ENCODE assay signal across 9 cellular contexts in the genomic region with DNA sequence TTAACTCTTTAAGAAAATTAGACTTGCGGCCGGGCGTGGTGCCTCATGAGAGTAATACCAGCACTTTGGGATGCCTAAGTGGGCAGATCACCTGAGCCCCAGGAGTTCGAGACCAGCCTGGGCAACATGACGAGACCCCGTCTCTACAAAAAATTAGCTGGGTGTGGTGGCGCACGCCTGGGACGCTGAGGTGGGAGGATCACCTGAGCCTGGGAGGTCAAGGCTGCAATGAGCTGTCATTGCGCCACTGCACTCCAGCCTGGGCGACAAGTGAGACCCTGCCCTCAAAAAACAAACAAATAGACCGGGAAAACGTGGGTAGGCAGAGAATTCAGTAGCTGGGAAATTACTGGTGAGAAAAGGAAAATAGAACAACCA. TPM values are rescaled to one million over a fixed set of nuclear protein-coding genes. Genes with fewer than 3 reads are reported as not detected.
DNase-seq lines count a peak whose midpoint lies in the region; ATAC-seq, FAIRE-seq and TF ChIP-seq lines count a peak whose summit lies in the region.
"Had no signal": no experiment of that assay in that cellular context is flagged by ENCODE, and none has a peak within 500 bp of the region (broad histone marks: within the 10 kb centered on the region; RNA-seq: fewer than 3 reads in every experiment).

No MANE protein-coding gene starts in this region.

- TF ChIP-seq CTCF in GM12878 (IDR thresholded peaks at IDR 0.05 in 2 of 3, conservative IDR thresholded peaks at IDR 0.05 in 1 of 3; ENCODE audit: control insufficient read depth in 2 of 3, extremely low read depth in 1 of 3, insufficient read depth in 1 of 3, low read depth in 3 of 3, low read length in 3 of 3): no peak
- no peak for TF ChIP-seq CTCF in upper lobe of left lung (IDR thresholded peaks at IDR 0.05)

- H3K4me2 ChIP-seq in GM12878 (ENCODE audit: control insufficient read depth, insufficient read depth): peak overlapping the region; percentile 83

- no peak for FAIRE-seq in GM12878 (lab: Jason Lieb, UNC)
- FAIRE-seq: TTC549 had no signal

- peak overlapping the region; percentile 99 for H2AFZ ChIP-seq in GM12878 (ENCODE audit: control insufficient read depth, low read depth, low read length)

- no peak for TF ChIP-seq POLR2A in GM12878 (IDR thresholded peaks at IDR 0.05; ENCODE audit: low read depth, low read length)
- TF ChIP-seq POLR2A in upper lobe of left lung (IDR thresholded peaks at IDR 0.05): no peak

- RAD21 ChIA-PET in GM12878 (lab: Charles Lee; ENCODE audit: unreplicated experiment): interaction anchor here (1.0 to 1.7 kb wide), 2 partner anchors 28 to 30 kb away, joined by 3 to 4 read pairs; no protein-coding TSS in a partner anchor

- H3K36me3 ChIP-seq in GM12878 (ENCODE audit: control insufficient read depth in 2 of 2, insufficient read depth in 2 of 2, low read length in 1 of 2) (peaks cover 0 to 7% of the 10 kb centered on the region in 2 experiments; a peak in 2 of 4 replicates), mesodermal cell (ENCODE audit: control insufficient read depth, insufficient read depth, low read length) (peaks cover 19% of the 10 kb centered on the region), upper lobe of left lung (peaks cover 0 to 8% (median 0%) of the 10 kb centered on the region in 4 donors)

- H3K27ac ChIP-seq in GM12878 (ENCODE audit: control insufficient read depth, insufficient read depth): peak overlapping the region; percentile 87
- H3K27ac ChIP-seq in mesodermal cell (ENCODE audit: low read depth, low read length, severe bottlenecking): peak overlapping the region; percentile 71
- H3K27ac ChIP-seq in upper lobe of left lung: peak overlapping the region; percentile 76 to 85 (median 78)

- peak; percentile 18 for DNase-seq in activated naive CD4-positive, alpha-beta T cell treated with Interleukin-2 at 50 U/mL for 16 hours
- DNase-seq in activated naive CD4-positive, alpha-beta T cell (lab: John Stamatoyannopoulos, UW): no peak
- no peak for DNase-seq in GM12878 (ENCODE audit: low read depth, low spot score)
- DNase-seq in upper lobe of left lung: no peak
- DNase-seq in glomerular visceral epithelial cell (ENCODE audit: extremely low spot score): no peak
- DNase-seq in activated gamma-delta T cell treated with Interleukin-2 at 50 U/mL for 16 hours: no peak
- no peak for DNase-seq in RKO (ENCODE audit: low spot score)

- no peaks in the 10 kb centered on the region for H4K20me1 ChIP-seq in GM12878 (ENCODE audit: control insufficient read depth, insufficient read depth)

- SMC1A ChIA-PET in GM12878 (lab: Charles Lee; ENCODE audit: uncharacterized antibody, unreplicated experiment): interaction anchor here (0.7 to 1.3 kb wide), 4 partner anchors 9 to 704 kb away, joined by 3 to 4 read pairs (median 3); no protein-coding TSS in a partner anchor

- peak; percentile 11 for ATAC-seq in GM12878
- no peak for ATAC-seq in upper lobe of left lung (ENCODE audit: low FRiP score in 2 of 2)

- H3K9me3 ChIP-seq in GM12878 (replicated peaks; ENCODE audit: control insufficient read depth, insufficient read depth, low read length) (no peaks in the 10 kb centered on the region; the same call in 2 of the 3 replicates), mesodermal cell (ENCODE audit: control insufficient read depth, low read length) (no peaks in the 10 kb centered on the region), upper lobe of left lung (no peaks in the 10 kb centered on the region)

- H3K4me3 ChIP-seq in GM12878: peak overlapping the region; percentile 93
- peak overlapping the region; percentile 93 for H3K4me3 ChIP-seq in mesodermal cell (ENCODE audit: extremely low read depth, insufficient read depth, low read length, poor library complexity, severe bottlenecking)
- peak overlapping the region; percentile 66 to 94 (median 77) for H3K4me3 ChIP-seq in upper lobe of left lung

- H3K79me2 ChIP-seq in GM12878 (ENCODE audit: control insufficient read depth, insufficient read depth, low read length): peaks cover 40% of the 10 kb centered on the region

- intact Hi-C loops in GM12878 (cut with micrococcal nuclease; ENCODE audit: unreplicated experiment): no loop called here

- peak overlapping the region; percentile 93 for H3K9ac ChIP-seq in GM12878 (ENCODE audit: control insufficient read depth, insufficient read depth, low read length)

- no peak for TF ChIP-seq RAD21 in GM12878 (IDR thresholded peaks at IDR 0.05; ENCODE audit: insufficient read depth, low read depth, low read length)

- POLR2A ChIA-PET in GM12878 (lab: Charles Lee): interaction anchor here (1.1 to 2.2 kb wide), 2 partner anchors 9 to 17 kb away, joined by 3 to 13 read pairs; no protein-coding TSS in a partner anchor

- TF ChIP-seq EP300 in GM12878 (IDR thresholded peaks at IDR 0.05; ENCODE audit: borderline replicate concordance in 1 of 2, control insufficient read depth in 1 of 2, low read depth in 2 of 2, low read length in 2 of 2) (no peak), upper lobe of left lung (IDR thresholded peaks at IDR 0.05) (no peak)

- no TSS peak for BruUV-seq in GM12878 (replicated peaks; lab: Mats Ljungman, UMichigan)

- no peaks in the 10 kb centered on the region for H3K4me1 ChIP-seq in GM12878 (ENCODE audit: control insufficient read depth, insufficient read depth, low read length)
- H3K4me1 ChIP-seq in mesodermal cell (ENCODE audit: control insufficient read depth, insufficient read depth, low read length, poor library complexity, severe bottlenecking): peaks cover 6% of the 10 kb centered on the region
- peaks cover 14 to 34% (median 20%) of the 10 kb centered on the region in 4 donors for H3K4me1 ChIP-seq in upper lobe of left lung

- H3K27me3 ChIP-seq in GM12878 (replicated peaks in 1 of 2; ENCODE audit: control insufficient read depth in 2 of 2, insufficient read depth in 2 of 2, low read length in 1 of 2) (no peaks in the 10 kb centered on the region), upper lobe of left lung (no peaks in the 10 kb centered on the region)

- CTCF ChIA-PET in GM12878 (lab: Yijun Ruan, JAX): interaction anchor here (0.9 to 3.0 kb wide), 6 partner anchors 17 to 182 kb away, joined by 3 to 14 read pairs (median 5); no protein-coding TSS in a partner anchor

- in situ Hi-C loops in GM12878 (cut with MboI): no loop called here

- 11% methylated on average over 13 of the region's 13 CpGs for WGBS in GM12878 (ENCODE audit: insufficient coverage, insufficient replicate concordance, low lambda C conversion rate, missing lambda C conversion rate)
- WGBS in mesodermal cell (ENCODE audit: insufficient coverage in 2 of 2), 2 experiments: 5 to 20% methylated on average over 9 to 10 of the region's 13 CpGs
- WGBS in upper lobe of left lung, 2 donors: 9 to 14% methylated on average over 12 to 13 of the region's 13 CpGs

TF ChIP-seq in GM12878, 131 proteins besides CTCF, POLR2A, EP300 and RAD21 (continues in another document):
- TF ChIP-seq MYC (IDR thresholded peaks at IDR 0.05; ENCODE audit: insufficient read depth, insufficient read length, insufficient replicate concordance, low read length, severe bottlenecking): no peak
- TF ChIP-seq GATAD2B (conservative IDR thresholded peaks at IDR 0.05; ENCODE audit: low read depth): no peak
- TF ChIP-seq, protein P1, sequence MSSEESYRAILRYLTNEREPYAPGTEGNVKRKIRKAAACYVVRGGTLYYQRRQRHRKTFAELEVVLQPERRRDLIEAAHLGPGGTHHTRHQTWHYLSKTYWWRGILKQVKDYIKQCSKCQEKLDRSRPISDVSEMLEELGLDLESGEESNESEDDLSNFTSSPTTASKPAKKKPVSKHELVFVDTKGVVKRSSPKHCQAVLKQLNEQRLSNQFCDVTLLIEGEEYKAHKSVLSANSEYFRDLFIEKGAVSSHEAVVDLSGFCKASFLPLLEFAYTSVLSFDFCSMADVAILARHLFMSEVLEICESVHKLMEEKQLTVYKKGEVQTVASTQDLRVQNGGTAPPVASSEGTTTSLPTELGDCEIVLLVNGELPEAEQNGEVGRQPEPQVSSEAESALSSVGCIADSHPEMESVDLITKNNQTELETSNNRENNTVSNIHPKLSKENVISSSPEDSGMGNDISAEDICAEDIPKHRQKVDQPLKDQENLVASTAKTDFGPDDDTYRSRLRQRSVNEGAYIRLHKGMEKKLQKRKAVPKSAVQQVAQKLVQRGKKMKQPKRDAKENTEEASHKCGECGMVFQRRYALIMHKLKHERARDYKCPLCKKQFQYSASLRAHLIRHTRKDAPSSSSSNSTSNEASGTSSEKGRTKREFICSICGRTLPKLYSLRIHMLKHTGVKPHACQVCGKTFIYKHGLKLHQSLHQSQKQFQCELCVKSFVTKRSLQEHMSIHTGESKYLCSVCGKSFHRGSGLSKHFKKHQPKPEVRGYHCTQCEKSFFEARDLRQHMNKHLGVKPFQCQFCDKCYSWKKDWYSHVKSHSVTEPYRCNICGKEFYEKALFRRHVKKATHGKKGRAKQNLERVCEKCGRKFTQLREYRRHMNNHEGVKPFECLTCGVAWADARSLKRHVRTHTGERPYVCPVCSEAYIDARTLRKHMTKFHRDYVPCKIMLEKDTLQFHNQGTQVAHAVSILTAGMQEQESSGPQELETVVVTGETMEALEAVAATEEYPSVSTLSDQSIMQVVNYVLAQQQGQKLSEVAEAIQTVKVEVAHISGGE (CRISPR knock-in tag; IDR thresholded peaks at IDR 0.05): no peak
- TF ChIP-seq FOXK2 (IDR thresholded peaks at IDR 0.05): no peak

RNA-seq across cellular contexts. Expression of a gene that starts 0.7 kb away (rescaled TPM):
- 58.3 and 67.9 TPM in 2 replicates for total RNA-seq in GM12878 (2013; cell fraction: nucleolus; rRNA removed)
- total RNA-seq in GM12878 (2014; rRNA removed): 35.1 and 35.9 TPM in 2 replicates
- 24.5 and 32.3 TPM in 2 replicates for total RNA-seq in GM12878 (2014; rRNA removed; fragmentation: Illumina TruSeq; extraction: Trizol)
- total RNA-seq in GM12878 (2021): 46.9 and 48.8 TPM in 2 replicates
- 17.1 TPM for polyA plus RNA-seq in GM12878 (2011; ENCODE audit: low read depth)
- 54.9 and 60.0 TPM in 2 replicates for polyA plus RNA-seq in GM12878 (2011; rRNA removed)
- 29.2 and 37.9 TPM in 2 replicates for polyA plus RNA-seq in GM12878 (2011; cell fraction: cytosol; rRNA removed)
- 23.0 and 24.3 TPM in 2 replicates for polyA plus RNA-seq in GM12878 (2011; cell fraction: nucleus; rRNA removed)
- 19.5 and 21.0 TPM in 2 replicates for polyA plus RNA-seq in GM12878 (2012)
- 26.5 and 32.3 TPM in 2 replicates for polyA plus RNA-seq in GM12878 (2014; fragmentation: Illumina TruSeq; extraction: Trizol)
- polyA plus RNA-seq in GM12878 (2014; fragmentation: Nextera tagmentation; extraction: Ambion mirVana): 10 to 100 TPM; 52.1 to 69.2 TPM
- polyA plus RNA-seq in GM12878 (2014; rRNA removed): 30.6 and 31.9 TPM in 2 replicates
- 10 to 100 TPM; 74.0 to 82.8 TPM for polyA plus RNA-seq in GM12878 (2016; fragmentation: Nextera tagmentation; extraction: Ambion mirVana)
- 36.8 and 38.3 TPM in 2 replicates for polyA minus RNA-seq in GM12878 (2011; rRNA and poly(A)+ RNA removed)
- 11.4 and 11.5 TPM in 2 replicates for polyA minus RNA-seq in GM12878 (2011; cell fraction: cytosol; rRNA and poly(A)+ RNA removed)
- polyA minus RNA-seq in GM12878 (2011; cell fraction: nucleus; rRNA and poly(A)+ RNA removed): 7.7 and 16.5 TPM in 2 replicates
- 26.2 TPM for polyA plus RNA-seq in mesodermal cell (2013, experiment 1 of 2)
- polyA plus RNA-seq in mesodermal cell (2013, experiment 2 of 2): 21.8 TPM
- total RNA-seq in upper lobe of left lung: 10 to 100 TPM in 5 of 6 donors, 1 to 10 TPM in 1; 5.0 to 26.2 (median 23.7) TPM
